In genomic region chr3:49120438-49121135, GRCh38 we compare ENCODE assay signal across 1 cellular context.
TF ChIP-seq lines count a peak whose summit lies in the region.

TSS of gene USP19 (minus strand) at chr3:49120823. CDS start at chr3:49119145, 1,678 bp downstream.

TF ChIP-seq in HepG2, 621 proteins besides CTCF, POLR2A, EP300 and RAD21 (continued from another document and continues in another):
- TF ChIP-seq ZNF407 (CRISPR knock-in tag; IDR thresholded peaks at IDR 0.05; ENCODE audit: not compliant biosample characterization) (no peak), TARDBP (CRISPR knock-in tag; IDR thresholded peaks at IDR 0.05) (peak; percentile 58; the same call in 1 of the 2 replicates), CCDC6 (CRISPR knock-in tag; IDR thresholded peaks at IDR 0.05) (0 out of 2 replicates have a peak, but pooled peaks have one; percentile 33), YEATS2 (CRISPR knock-in tag; IDR thresholded peaks at IDR 0.05; ENCODE audit: borderline replicate concordance) (peak; percentile 95), PATZ1 (CRISPR knock-in tag; IDR thresholded peaks at IDR 0.05) (peak; percentile 73), RXRA (CRISPR knock-in tag; IDR thresholded peaks at IDR 0.05) (peak; percentile 68), ZNF260 (CRISPR knock-in tag; IDR thresholded peaks at IDR 0.05; ENCODE audit: borderline replicate concordance, low read depth) (no peak), FLYWCH1 (CRISPR knock-in tag; IDR thresholded peaks at IDR 0.05) (no peak), SMAD1 (CRISPR knock-in tag; IDR thresholded peaks at IDR 0.05; ENCODE audit: borderline replicate concordance, low read depth) (peak; percentile 50; the same call in 1 of the 2 replicates), NR0B2 (CRISPR knock-in tag; IDR thresholded peaks at IDR 0.05) (peak; percentile 72; the same call in 1 of the 2 replicates), JDP2 (CRISPR knock-in tag; IDR thresholded peaks at IDR 0.05; ENCODE audit: borderline replicate concordance) (no peak), ZNF781 (CRISPR knock-in tag; IDR thresholded peaks at IDR 0.05; ENCODE audit: borderline replicate concordance, not compliant biosample characterization) (peak; percentile 52), NFIB (CRISPR knock-in tag; IDR thresholded peaks at IDR 0.05; ENCODE audit: borderline replicate concordance) (no peak), TERF1 (CRISPR knock-in tag; IDR thresholded peaks at IDR 0.05) (no peak), NFE2L2 (IDR thresholded peaks at IDR 0.05; ENCODE audit: low read length) (no peak), ZNF749 (CRISPR knock-in tag; IDR thresholded peaks at IDR 0.05; ENCODE audit: borderline replicate concordance) (0 out of 2 replicates have a peak, but pooled peaks have one; percentile 6), MLX (CRISPR knock-in tag; IDR thresholded peaks at IDR 0.05) (no peak), RERE (CRISPR knock-in tag; IDR thresholded peaks at IDR 0.05; ENCODE audit: low read depth) (peak; percentile 33; the same call in 1 of the 2 replicates), TOPORS (CRISPR knock-in tag; IDR thresholded peaks at IDR 0.05) (peak; percentile 64; the same call in 1 of the 2 replicates), ZZZ3 (CRISPR knock-in tag; IDR thresholded peaks at IDR 0.05; ENCODE audit: borderline replicate concordance) (peak; percentile 27; the same call in 1 of the 2 replicates), ZFP41 (CRISPR knock-in tag; IDR thresholded peaks at IDR 0.05; ENCODE audit: borderline replicate concordance) (0 out of 2 replicates have a peak, but pooled peaks have one; percentile 49), SOX13 (IDR thresholded peaks at IDR 0.05) (no peak), SOX13 (CRISPR knock-in tag; conservative IDR thresholded peaks at IDR 0.05 in 1 of 2, IDR thresholded peaks at IDR 0.05 in 1 of 2) (peak in 1 of 2 experiments; percentile 47; a peak in 1 of 4 replicates), ATF1 (CRISPR knock-in tag; IDR thresholded peaks at IDR 0.05) (peak; percentile 81), CBX5 (CRISPR knock-in tag; IDR thresholded peaks at IDR 0.05; ENCODE audit: borderline replicate concordance) (peak; percentile 28; the same call in 1 of the 2 replicates), PHF20 (CRISPR knock-in tag; IDR thresholded peaks at IDR 0.05) (peak; percentile 95), SIN3A (IDR thresholded peaks at IDR 0.05; ENCODE audit: borderline replicate concordance, low read depth, low read length) (peak; percentile 85; the same call in 1 of the 2 replicates), ZNF317 (CRISPR knock-in tag; IDR thresholded peaks at IDR 0.05) (peak; percentile 77), KDM1A (CRISPR knock-in tag; IDR thresholded peaks at IDR 0.05) (no peak), RBM22 (optimal IDR thresholded peaks at IDR 0.05; ENCODE audit: low read length) (peak; percentile 77), FOXP4 (CRISPR knock-in tag; IDR thresholded peaks at IDR 0.05) (peak; percentile 64), ZNF720 (CRISPR knock-in tag; IDR thresholded peaks at IDR 0.05) (0 out of 2 replicates have a peak, but pooled peaks have one; percentile 79), NCOA5 (CRISPR knock-in tag; IDR thresholded peaks at IDR 0.05) (no peak)
